In the genomic region with DNA sequence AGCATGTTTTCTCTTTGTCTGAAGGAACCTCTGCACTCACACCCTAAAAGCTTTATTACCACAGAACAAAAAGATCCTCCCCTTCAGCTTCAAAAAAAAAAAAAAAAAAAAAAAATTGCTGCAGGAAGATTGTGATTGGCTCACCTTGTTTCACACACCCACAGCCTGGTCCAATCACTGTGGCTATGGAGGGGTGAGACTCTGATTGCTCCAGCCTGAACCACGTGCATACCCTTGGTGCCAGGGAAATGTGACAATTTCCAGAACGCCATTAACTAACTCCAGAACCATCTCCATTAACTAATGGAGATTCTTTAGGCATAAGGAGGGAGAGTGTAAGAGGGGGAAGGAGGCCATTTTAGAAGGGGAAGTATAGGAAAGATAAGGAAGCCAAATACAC, we compare ENCODE assay signal across 28 cellular contexts.
DNase-seq lines count a peak whose midpoint lies in the region; ATAC-seq, FAIRE-seq and TF ChIP-seq lines count a peak whose summit lies in the region.
"Had no signal": no experiment of that assay in that cellular context is flagged by ENCODE, and none has a peak within 500 bp of the region (broad histone marks: within the 10 kb centered on the region; RNA-seq: fewer than 3 reads in every experiment).

No MANE protein-coding gene starts in this region.

- no peak overlapping the region for H2BK5ac ChIP-seq in H9 (ENCODE audit: insufficient read length, low read length)

- H2AFZ ChIP-seq in H9 (ENCODE audit: low read length), result peak overlapping the region; percentile 48

- H3K9me3 ChIP-seq in BE2C (no peaks in the 10 kb centered on the region), H9 (ENCODE audit: control insufficient read depth, low read depth, low read length) (no peaks in the 10 kb centered on the region), pancreas (no peaks in the 10 kb centered on the region)
- H3K9me3 ChIP-seq: SJSA1 had no signal

- H3K27ac ChIP-seq in H9 (ENCODE audit: insufficient read length, low read depth, low read length) (no peak overlapping the region), pancreas (no peak overlapping the region)
- H3K27ac ChIP-seq: BLaER1 treated with 17β-estradiol and CSF1 and Interleukin-3, amounts not matched to agents 10 nM and 100 nM; SJSA1 had no signal

- H3K79me2 ChIP-seq in H9 (ENCODE audit: insufficient read depth, low read length), result no peaks in the 10 kb centered on the region

- H4K5ac ChIP-seq in H9 (ENCODE audit: insufficient read length, low read depth, low read length), result no peak overlapping the region

- no peak overlapping the region for H2AK5ac ChIP-seq in H9 (ENCODE audit: insufficient read length, low read length)

- H3K27me3 Mint-ChIP-seq in H9 (ENCODE audit: low read depth), result no peaks in the 10 kb centered on the region
- H3K27me3 Mint-ChIP-seq in activated CD8-positive, alpha-beta memory T cell treated with anti-CD3 and anti-CD28 coated beads, Interleukin-2, amount 10 ng/mL, durations not matched to agents 7 days and 5 days, result peaks cover 6% of the 10 kb centered on the region
- H3K27me3 Mint-ChIP-seq: CD4-positive, alpha-beta T cell had no signal

- H3K4me3 Mint-ChIP-seq in H9, result no peak overlapping the region
- H3K4me3 Mint-ChIP-seq in activated CD8-positive, alpha-beta memory T cell treated with anti-CD3 and anti-CD28 coated beads, Interleukin-2, amount 10 ng/mL, durations not matched to agents 7 days and 5 days, result no peak overlapping the region
- H3K4me3 Mint-ChIP-seq: CD4-positive, alpha-beta T cell; HFFc6 had no signal

- H3K4ac ChIP-seq in H9 (ENCODE audit: low read depth, low read length), result no peak overlapping the region

- peaks cover 16 to 23% of the 10 kb centered on the region in 2 experiments for H3K4me1 Mint-ChIP-seq in H9
- no peaks in the 10 kb centered on the region for H3K4me1 Mint-ChIP-seq in activated CD8-positive, alpha-beta memory T cell treated with anti-CD3 and anti-CD28 coated beads, Interleukin-2, amount 10 ng/mL, durations not matched to agents 7 days and 5 days

- intact Hi-C loops in pancreas (cut with DNase I), result no loop called here

- CTCF ChIA-PET in activated CD8-positive, alpha-beta memory T cell treated with anti-CD3 and anti-CD28 coated beads, Interleukin-2, amount 10 ng/mL, durations not matched to agents 7 days and 5 days (lab: Charles Lee), result no interaction called here

- no peak overlapping the region for H3K14ac ChIP-seq in H9 (ENCODE audit: insufficient read depth, low read length)

- no CpG with 5 or more reads among the region's 2 CpGs for WGBS in H9 (ENCODE audit: extremely low coverage, insufficient read length, low lambda C conversion rate)
- 56 to 78% methylated on average over 2 of the region's 2 CpGs for WGBS in pancreas, 2 donors

- TF ChIP-seq CTCF in BE2C (IDR thresholded peaks at IDR 0.05; ENCODE audit: low read depth, low read length) (no peak), H9 (conservative IDR thresholded peaks at IDR 0.05) (no peak), pancreas (IDR thresholded peaks at IDR 0.05) (no peak)

- no peaks in the 10 kb centered on the region for H3K79me1 ChIP-seq in H9 (ENCODE audit: insufficient read depth, low read depth, low read length, poor library complexity, severe bottlenecking)

- H3K36me3 ChIP-seq in BE2C, result no peaks in the 10 kb centered on the region
- no peaks in the 10 kb centered on the region for H3K36me3 ChIP-seq in pancreas
- H3K36me3 ChIP-seq: BLaER1 treated with 17β-estradiol and CSF1 and Interleukin-3, amounts not matched to agents 10 nM and 100 nM; SJSA1 had no signal

- H2BK20ac ChIP-seq in H9 (ENCODE audit: low read depth, low read length, poor library complexity, severe bottlenecking), result no peak overlapping the region

- H3K23ac ChIP-seq in H9 (ENCODE audit: insufficient read length, low read depth, low read length), result no peak overlapping the region

- H2BK120ac ChIP-seq in H9 (ENCODE audit: low read depth, low read length, poor library complexity, severe bottlenecking), result no peak overlapping the region

- H2BK12ac ChIP-seq in H9 (ENCODE audit: insufficient read length, low read depth, low read length), result no peak overlapping the region

- no peak overlapping the region for H2BK15ac ChIP-seq in H9 (ENCODE audit: low read depth, low read length)

- DNase-seq in BE2C (peak; percentile 69), H9 (no peak), OCI-M1 (lab: John Stamatoyannopoulos, UW) (peak; percentile 50), iPS-NIHi7 (ENCODE audit: extremely low spot score) (peak; percentile 22), NCI-H1694 treated with DMSO at 0.1 percent for 48 hours (lab: John Stamatoyannopoulos, UW) (no peak), pancreas (no peak)
- no peak for DNase-seq in activated CD8-positive, alpha-beta memory T cell treated with anti-CD3 and anti-CD28 coated beads, Interleukin-2, amount 10 ng/mL, durations not matched to agents 7 days and 5 days
- DNase-seq: CD4-positive, alpha-beta T cell; DMS79; EL; GDM1; H7; HFFc6; IMR-90; KG1; NCI-H1092 treated with DMSO at 0.1 percent for 48 hours; NCI-H1436; NCI-H1930; NCI-H446; NCI-H524 treated with DMSO at 0.1 percent for 48 hours; NCI-H774; Right ventricle myocardium superior; RPMI8226 had no signal

- no peak for FAIRE-seq in pancreas (lab: Jason Lieb, UNC)
- FAIRE-seq: A204.1, GM12878, GM19239 had no signal

- H3K4me1 ChIP-seq in BE2C (no peaks in the 10 kb centered on the region; the same call in 1 of the 2 replicates), H9 (ENCODE audit: insufficient read depth, low read length) (peaks cover 3% of the 10 kb centered on the region; the same call in 1 of the 2 replicates), pancreas (no peaks in the 10 kb centered on the region)
- H3K4me1 ChIP-seq: SJSA1 had no signal

- no peak overlapping the region for H3K9ac ChIP-seq in H9 (ENCODE audit: extremely low read depth, insufficient read length, low read length)
- H3K9ac ChIP-seq: BLaER1 treated with 17β-estradiol and CSF1 and Interleukin-3, amounts not matched to agents 10 nM and 100 nM had no signal

- no peaks in the 10 kb centered on the region; a peak in 1 of 7 replicates for H3K36me3 Mint-ChIP-seq in H9 (ENCODE audit: insufficient read depth in 1 of 3, low read depth in 3 of 3)
- H3K36me3 Mint-ChIP-seq in activated CD8-positive, alpha-beta memory T cell treated with anti-CD3 and anti-CD28 coated beads, Interleukin-2, amount 10 ng/mL, durations not matched to agents 7 days and 5 days, result no peaks in the 10 kb centered on the region

- no peak overlapping the region for H4K8ac ChIP-seq in H9 (replicated peaks; ENCODE audit: insufficient read length, low read depth, low read length)

- H3K4me3 ChIP-seq in BE2C (ENCODE audit: low read depth, low read length), result no peak overlapping the region
- H3K4me3 ChIP-seq in pancreas, result no peak overlapping the region
- H3K4me3 ChIP-seq: BLaER1 treated with 17β-estradiol and CSF1 and Interleukin-3, amounts not matched to agents 10 nM and 100 nM; GM12878; SJSA1 had no signal

- no peaks in the 10 kb centered on the region for H3K27me3 ChIP-seq in BE2C
- no peaks in the 10 kb centered on the region for H3K27me3 ChIP-seq in H9 (ENCODE audit: insufficient read depth, low read length)
- H3K27me3 ChIP-seq in pancreas, result no peaks in the 10 kb centered on the region
- H3K27me3 ChIP-seq: BLaER1 treated with 17β-estradiol and CSF1 and Interleukin-3, amounts not matched to agents 10 nM and 100 nM; SJSA1 had no signal

- no peak for ATAC-seq in activated CD8-positive, alpha-beta memory T cell treated with anti-CD3 and anti-CD28 coated beads, Interleukin-2, amount 10 ng/mL, durations not matched to agents 7 days and 5 days
- no peak for ATAC-seq in pancreas
- ATAC-seq: GM12878 had no signal

- H3K27ac Mint-ChIP-seq in H9, result peak overlapping the region in 1 of 3 experiments; percentile 57; a peak in 1 of 7 replicates
- no peak overlapping the region for H3K27ac Mint-ChIP-seq in activated CD8-positive, alpha-beta memory T cell treated with anti-CD3 and anti-CD28 coated beads, Interleukin-2, amount 10 ng/mL, durations not matched to agents 7 days and 5 days
- H3K27ac Mint-ChIP-seq: CD4-positive, alpha-beta T cell; HFFc6 had no signal

- H3K56ac ChIP-seq in H9 (ENCODE audit: insufficient read length, low read depth, low read length), result no peak overlapping the region

- no peaks in the 10 kb centered on the region; a peak in 1 of 5 replicates for H3K9me3 Mint-ChIP-seq in H9
- H3K9me3 Mint-ChIP-seq in activated CD8-positive, alpha-beta memory T cell treated with anti-CD3 and anti-CD28 coated beads, Interleukin-2, amount 10 ng/mL, durations not matched to agents 7 days and 5 days (ENCODE audit: low read depth), result no peaks in the 10 kb centered on the region
- H3K9me3 Mint-ChIP-seq: CD4-positive, alpha-beta T cell had no signal

- no peak overlapping the region for H4K91ac ChIP-seq in H9 (ENCODE audit: insufficient read length, low read depth, low read length)

- no peaks in the 10 kb centered on the region for H4K20me1 ChIP-seq in H9 (ENCODE audit: control insufficient read depth, insufficient read depth, insufficient read length)
- H4K20me1 ChIP-seq: BLaER1 treated with 17β-estradiol and CSF1 and Interleukin-3, amounts not matched to agents 10 nM and 100 nM had no signal

- H3K4me2 ChIP-seq in H9 (ENCODE audit: insufficient read depth, insufficient read length, low read length), result no peak overlapping the region

- no peaks in the 10 kb centered on the region for H3K23me2 ChIP-seq in H9 (ENCODE audit: insufficient read length, low read depth, low read length, poor library complexity, severe bottlenecking)

- no peak overlapping the region for H3K18ac ChIP-seq in H9 (ENCODE audit: insufficient read length, low read depth, low read length)

- no peak overlapping the region for H3T11ph ChIP-seq in H9 (ENCODE audit: low read length)

Comparison
In these comparisons a context has a peak if more than half of its experiments do, and no peak if none do; other contexts are left out.
1. DNase-seq: peak in BE2C (single experiment), OCI-M1 (single experiment) and iPS-NIHi7 (single experiment); none in H9 (single experiment), activated CD8-positive, alpha-beta memory T cell treated with anti-CD3 and anti-CD28 coated beads, Interleukin-2, amount 10 ng/mL, durations not matched to agents 7 days and 5 days (single experiment), NCI-H1694 treated with DMSO at 0.1 percent for 48 hours (single experiment) and pancreas (0 of 6).